9 cellular contexts compared by ENCODE assay signal in genomic region chr17:28878981-28879380, GRCh38. TPM values are rescaled to one million over a fixed set of nuclear protein-coding genes. Genes with fewer than 3 reads are reported as not detected.
DNase-seq lines count a peak whose midpoint lies in the region; ATAC-seq and TF ChIP-seq lines count a peak whose summit lies in the region.
"Had no signal": no experiment of that assay in that cellular context is flagged by ENCODE, and none has a peak within 500 bp of the region (broad histone marks: within the 10 kb centered on the region; RNA-seq: fewer than 3 reads in every experiment).

No MANE protein-coding gene starts in this region.

- H3K4me2 ChIP-seq in Karpas-422 (ENCODE audit: low read depth, low read length, poor library complexity, severe bottlenecking) = no peak overlapping the region

- H4K20me1 ChIP-seq in Karpas-422 (ENCODE audit: insufficient read depth, low read depth, low read length) = no peaks in the 10 kb centered on the region; the same call in 1 of the 2 replicates

- H3K4me1 Mint-ChIP-seq in T-helper 2 cell treated with Interferon-gamma antibody and Interleukin-4, amounts not matched to agents 5 μg/mL and 100 μg/mL, for 36 hours (ENCODE audit: low read depth) = peaks cover 5% of the 10 kb centered on the region

- H2AFZ ChIP-seq in Karpas-422 (ENCODE audit: low read length) = no peak overlapping the region

- peaks cover 44% of the 10 kb centered on the region for H3K36me3 Mint-ChIP-seq in T-helper 2 cell treated with Interferon-gamma antibody and Interleukin-4, amounts not matched to agents 5 μg/mL and 100 μg/mL, for 36 hours (ENCODE audit: low read depth)

- H3K9me3 ChIP-seq in Karpas-422 (ENCODE audit: low read length) = no peaks in the 10 kb centered on the region

- H3K27ac Mint-ChIP-seq in T-helper 2 cell treated with Interferon-gamma antibody and Interleukin-4, amounts not matched to agents 5 μg/mL and 100 μg/mL, for 36 hours = no peak overlapping the region

- H3K4me1 ChIP-seq in Karpas-422 (ENCODE audit: low read length) = peaks cover 15% of the 10 kb centered on the region

- ATAC-seq in left colon (peak; percentile 92), GM21381 (IDR thresholded peaks at IDR 0.05; ENCODE audit: unreplicated experiment) (no peak), HG02623 (IDR thresholded peaks at IDR 0.05; ENCODE audit: unreplicated experiment) (no peak), GM21576 (IDR thresholded peaks at IDR 0.05; ENCODE audit: unreplicated experiment) (no peak)

- TF ChIP-seq CTCF in VCaP (conservative IDR thresholded peaks at IDR 0.05) = peak; percentile 72

- DNase-seq in EH (ENCODE audit: low read depth) (peak; percentile 59), Karpas-422 (peak; percentile 81), left colon (no peak)
- no peak for DNase-seq in T-helper 2 cell treated with Interferon-gamma antibody and Interleukin-4, amounts not matched to agents 5 μg/mL and 100 μg/mL, for 36 hours (ENCODE audit: low spot score)

- no peaks in the 10 kb centered on the region for H3K9me2 ChIP-seq in Karpas-422 (replicated peaks; ENCODE audit: insufficient read depth, low read length)

- H3K9ac ChIP-seq in Karpas-422 (ENCODE audit: low read length) = no peak overlapping the region

- H3K27me3 Mint-ChIP-seq in T-helper 2 cell treated with Interferon-gamma antibody and Interleukin-4, amounts not matched to agents 5 μg/mL and 100 μg/mL, for 36 hours (ENCODE audit: low read depth) = no peaks in the 10 kb centered on the region

- H3K27ac ChIP-seq in Karpas-422 (ENCODE audit: low read length) = no peak overlapping the region
- no peak overlapping the region for H3K27ac ChIP-seq in VCaP

- H3K27me3 ChIP-seq in Karpas-422 (ENCODE audit: low read length) = no peaks in the 10 kb centered on the region

- H3K4me3 ChIP-seq in Karpas-422 (ENCODE audit: low read length) = no peak overlapping the region
- H3K4me3 ChIP-seq: lung had no signal

- H3K36me3 ChIP-seq in Karpas-422 (ENCODE audit: insufficient read depth, low read length) = 0 out of 2 replicates have a peak, but pooled peaks cover 4% of the 10 kb centered on the region

- H3K4me3 Mint-ChIP-seq in T-helper 2 cell treated with Interferon-gamma antibody and Interleukin-4, amounts not matched to agents 5 μg/mL and 100 μg/mL, for 36 hours = no peak overlapping the region

- H3K79me2 ChIP-seq in Karpas-422 (ENCODE audit: low read length) = no peaks in the 10 kb centered on the region

- intact Hi-C loops in left colon (cut with DNase I, micrococcal nuclease) = no loop called here

- H3K9me3 Mint-ChIP-seq in T-helper 2 cell treated with Interferon-gamma antibody and Interleukin-4, amounts not matched to agents 5 μg/mL and 100 μg/mL, for 36 hours = no peaks in the 10 kb centered on the region

RNA-seq across cellular contexts. Expression of gene FLOT2, which starts 18.6 kb away (rescaled TPM):
- 35.8 and 57.8 TPM in 2 replicates for total RNA-seq in Karpas-422 (2014; rRNA removed; shearing (Covaris generic); ENCODE audit: low replicate concordance)
- total RNA-seq in left colon = 10 to 100 TPM; 82.4 to 91.5 TPM

RNA-seq across cellular contexts. Expression of gene DHRS13, which starts 23.9 kb away (rescaled TPM):
- 12.9 and 26.5 TPM in 2 replicates for total RNA-seq in Karpas-422 (2014; rRNA removed; shearing (Covaris generic); ENCODE audit: low replicate concordance)
- total RNA-seq in left colon = 1 to 10 TPM; 6.3 to 7.5 TPM

RNA-seq across cellular contexts. Expression of gene ERAL1, which starts 24.2 kb away (rescaled TPM):
- total RNA-seq in Karpas-422 (2014; rRNA removed; shearing (Covaris generic); ENCODE audit: low replicate concordance) = 19.5 and 46.2 TPM in 2 replicates
- total RNA-seq in left colon = 10 to 100 TPM; 30.8 to 33.9 TPM

RNA-seq across cellular contexts. Expression of gene FAM222B, which starts 36.4 kb away (rescaled TPM):
- 8.0 and 9.6 TPM in 2 replicates for total RNA-seq in Karpas-422 (2014; rRNA removed; shearing (Covaris generic); ENCODE audit: low replicate concordance)
- total RNA-seq in left colon = 10 to 100 TPM; 28.9 to 33.0 TPM

Comparison
In these comparisons a context has a peak if more than half of its experiments do, and no peak if none do; other contexts are left out.
1. DNase-seq: peak in EH (single experiment) and Karpas-422 (single experiment); none in left colon (0 of 2) and T-helper 2 cell treated with Interferon-gamma antibody and Interleukin-4, amounts not matched to agents 5 μg/mL and 100 μg/mL, for 36 hours (single experiment).